Comparison of ENCODE assay signal across 3 cellular contexts in the genomic region with DNA sequence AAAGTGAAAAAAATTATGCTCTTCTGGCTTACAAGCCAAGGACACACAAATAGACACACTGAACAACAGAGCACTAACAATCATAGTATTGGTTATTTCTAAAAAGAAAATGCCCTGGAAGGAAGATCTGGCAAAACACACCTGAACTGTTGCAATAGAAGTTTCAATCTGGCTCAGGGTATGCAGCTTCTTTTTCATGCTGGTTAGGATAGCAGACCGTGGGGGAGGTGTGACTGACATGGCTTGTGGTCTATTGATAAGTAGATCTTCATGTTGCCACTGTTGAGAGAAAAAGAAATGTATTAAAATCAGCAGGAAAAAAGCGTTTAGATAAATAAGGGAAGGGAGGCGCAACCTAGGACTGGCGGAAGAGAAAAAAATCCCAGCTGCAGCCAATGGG.
TF ChIP-seq lines count a peak whose summit lies in the region.

No MANE protein-coding gene starts in this region.

TF ChIP-seq in GM23338, 12 proteins besides CTCF, POLR2A, EP300 and RAD21:
- TF ChIP-seq, protein P1, sequence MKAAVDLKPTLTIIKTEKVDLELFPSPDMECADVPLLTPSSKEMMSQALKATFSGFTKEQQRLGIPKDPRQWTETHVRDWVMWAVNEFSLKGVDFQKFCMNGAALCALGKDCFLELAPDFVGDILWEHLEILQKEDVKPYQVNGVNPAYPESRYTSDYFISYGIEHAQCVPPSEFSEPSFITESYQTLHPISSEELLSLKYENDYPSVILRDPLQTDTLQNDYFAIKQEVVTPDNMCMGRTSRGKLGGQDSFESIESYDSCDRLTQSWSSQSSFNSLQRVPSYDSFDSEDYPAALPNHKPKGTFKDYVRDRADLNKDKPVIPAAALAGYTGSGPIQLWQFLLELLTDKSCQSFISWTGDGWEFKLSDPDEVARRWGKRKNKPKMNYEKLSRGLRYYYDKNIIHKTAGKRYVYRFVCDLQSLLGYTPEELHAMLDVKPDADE (IDR thresholded peaks at IDR 0.05): no peak
- TF ChIP-seq ZNF114 (CRISPR knock-in tag; IDR thresholded peaks at IDR 0.05) (no peak), CREB1 (CRISPR knock-in tag; IDR thresholded peaks at IDR 0.05; ENCODE audit: low read depth) (no peak)

TF ChIP-seq in WTC11, 78 proteins besides CTCF, POLR2A, EP300 and RAD21:
- TF ChIP-seq ZNF423 (CRISPR knock-in tag; IDR thresholded peaks at IDR 0.05) (no peak), ZNF317 (CRISPR knock-in tag; IDR thresholded peaks at IDR 0.05; ENCODE audit: borderline replicate concordance, low read depth) (no peak)
TF ChIP-seq in WTC11: peak in this region for 0.

TF ChIP-seq in HepG2, 621 proteins besides CTCF, POLR2A, EP300 and RAD21:
- TF ChIP-seq ISL2 (CRISPR knock-in tag; IDR thresholded peaks at IDR 0.05) (no peak), HOXA7 (CRISPR knock-in tag; IDR thresholded peaks at IDR 0.05) (no peak), RBM22 (optimal IDR thresholded peaks at IDR 0.05; ENCODE audit: low read length) (peak; percentile 75)
